10 cellular contexts compared by ENCODE assay signal in genomic region chr20:24502184-24502583, GRCh38. TPM values are rescaled to one million over a fixed set of nuclear protein-coding genes. Genes with fewer than 3 reads are reported as not detected.
A peak's percentile ranks its signal among the peaks of the same experiment; 100 is the strongest.
DNase-seq lines count a peak whose midpoint lies in the region; ATAC-seq and TF ChIP-seq lines count a peak whose summit lies in the region.
"Had no signal": no experiment of that assay in that cellular context is flagged by ENCODE, and none has a peak within 500 bp of the region (broad histone marks: within the 10 kb centered on the region; RNA-seq: fewer than 3 reads in every experiment).

No MANE protein-coding gene starts in this region.

- WGBS in endodermal cell (ENCODE audit: insufficient coverage in 1 of 2, insufficient read length in 1 of 2), 2 experiments = 80 to 91% methylated on average over 7 of the region's 7 CpGs

- intact Hi-C loops in posterior cingulate gyrus (cut with DNase I) = loop anchor here (10.0 kb wide), 2 partner anchors 83 to 133 kb away; no protein-coding TSS in a partner anchor
- intact Hi-C loops in breast epithelium (cut with DNase I; ENCODE audit: low total_unique reads) = no loop called here

- H3K27me3 ChIP-seq in endodermal cell (ENCODE audit: control insufficient read depth, insufficient read depth, low read length, poor library complexity, severe bottlenecking) (no peaks in the 10 kb centered on the region), breast epithelium (peaks cover 0 to 7% of the 10 kb centered on the region in 2 donors)

- no peaks in the 10 kb centered on the region for H3K27me3 Mint-ChIP-seq in endodermal cell (ENCODE audit: insufficient read depth)

- peaks cover 6% of the 10 kb centered on the region for H3K4me1 Mint-ChIP-seq in endodermal cell

- H3K4me3 ChIP-seq in foreskin fibroblast (ENCODE audit: low read depth in 1 of 2, low read length in 2 of 2) (no peak overlapping the region), endodermal cell (ENCODE audit: low read length) (no peak overlapping the region), breast epithelium (no peak overlapping the region)

- DNase-seq in Daoy (ENCODE audit: low read depth) = peak; percentile 13
- peak; percentile 96 for DNase-seq in SK-N-DZ (ENCODE audit: low spot score)
- DNase-seq in foreskin fibroblast = peak; percentile 57 to 71
- DNase-seq in posterior cingulate gyrus = peak; percentile 67 to 97 (median 80)
- no peak for DNase-seq in endodermal cell
- DNase-seq in activated naive CD4-positive, alpha-beta T cell (lab: John Stamatoyannopoulos, UW) = no peak
- no peak for DNase-seq in breast epithelium (ENCODE audit: low spot score in 2 of 2)
- DNase-seq: NCI-H510A treated with DMSO at 0.1 percent for 48 hours had no signal

- TF ChIP-seq CTCF in foreskin fibroblast (IDR thresholded peaks at IDR 0.05; ENCODE audit: low read depth, low read length) (no peak), endodermal cell (conservative IDR thresholded peaks at IDR 0.05) (no peak), breast epithelium (IDR thresholded peaks at IDR 0.05) (no peak)

- TF ChIP-seq POLR2A in breast epithelium (IDR thresholded peaks at IDR 0.05) = no peak

- H3K27ac ChIP-seq in endodermal cell (ENCODE audit: low read depth, low read length) (no peak overlapping the region), breast epithelium (no peak overlapping the region)

- H3K36me3 ChIP-seq in endodermal cell (ENCODE audit: control insufficient read depth, insufficient read depth, low read length) = no peaks in the 10 kb centered on the region
- no peaks in the 10 kb centered on the region for H3K36me3 ChIP-seq in breast epithelium

- no peak for ATAC-seq in GM18867 (IDR thresholded peaks at IDR 0.05; ENCODE audit: unreplicated experiment)

- H3K9me3 ChIP-seq in endodermal cell (ENCODE audit: control insufficient read depth, low read length) = no peaks in the 10 kb centered on the region
- H3K9me3 ChIP-seq in breast epithelium = no peaks in the 10 kb centered on the region

- no peaks in the 10 kb centered on the region for H3K36me3 Mint-ChIP-seq in endodermal cell (ENCODE audit: low read depth)

- H3K9ac ChIP-seq in endodermal cell (ENCODE audit: extremely low read depth, low read length, poor library complexity, severe bottlenecking) = no peak overlapping the region

- H3K9me3 Mint-ChIP-seq in endodermal cell = no peaks in the 10 kb centered on the region

- H3K4me3 Mint-ChIP-seq in endodermal cell = no peak overlapping the region

- H3K27ac Mint-ChIP-seq in endodermal cell = no peak overlapping the region

- peaks cover 4% of the 10 kb centered on the region for H3K4me1 ChIP-seq in endodermal cell (ENCODE audit: control insufficient read depth, insufficient read depth, low read length)
- no peaks in the 10 kb centered on the region for H3K4me1 ChIP-seq in breast epithelium

RNA-seq across cellular contexts. Expression of gene SYNDIG1, which starts 32.8 kb away (rescaled TPM):
- 0.80 and 0.91 TPM in 2 replicates for total RNA-seq in Daoy (2014; rRNA removed; shearing (Covaris generic))
- polyA plus RNA-seq in SK-N-DZ (2014; cell fraction: cytosol; rRNA removed) = 1.0 and 1.6 TPM in 2 replicates
- 0.05 and 0.89 TPM in 2 replicates for polyA plus RNA-seq in SK-N-DZ (2014; cell fraction: nucleus; rRNA removed)
- total RNA-seq in endodermal cell (1 to 10 TPM; 5.5 to 6.8 TPM), breast epithelium (under 1 TPM; under 0.01 to 0.48 (median 0.15) TPM)
- 4.6 TPM for polyA plus RNA-seq in endodermal cell (2013, experiment 1 of 2)
- 4.9 TPM for polyA plus RNA-seq in endodermal cell (2013, experiment 2 of 2)
- total RNA-seq: T-helper 2 cell treated with Interferon-gamma antibody and Interleukin-4, amounts not matched to agents 100 ng/mL and 5 ng/mL, for 36 hours had no signal

Comparison
In these comparisons a context has a peak if more than half of its experiments do, and no peak if none do; other contexts are left out.
1. DNase-seq: peak in Daoy (single experiment), SK-N-DZ (single experiment), foreskin fibroblast (2 of 2) and posterior cingulate gyrus (10 of 10); none in endodermal cell (single experiment), activated naive CD4-positive, alpha-beta T cell (0 of 4) and breast epithelium (0 of 2).